1 cellular context compared by ENCODE assay signal in the genomic region with DNA sequence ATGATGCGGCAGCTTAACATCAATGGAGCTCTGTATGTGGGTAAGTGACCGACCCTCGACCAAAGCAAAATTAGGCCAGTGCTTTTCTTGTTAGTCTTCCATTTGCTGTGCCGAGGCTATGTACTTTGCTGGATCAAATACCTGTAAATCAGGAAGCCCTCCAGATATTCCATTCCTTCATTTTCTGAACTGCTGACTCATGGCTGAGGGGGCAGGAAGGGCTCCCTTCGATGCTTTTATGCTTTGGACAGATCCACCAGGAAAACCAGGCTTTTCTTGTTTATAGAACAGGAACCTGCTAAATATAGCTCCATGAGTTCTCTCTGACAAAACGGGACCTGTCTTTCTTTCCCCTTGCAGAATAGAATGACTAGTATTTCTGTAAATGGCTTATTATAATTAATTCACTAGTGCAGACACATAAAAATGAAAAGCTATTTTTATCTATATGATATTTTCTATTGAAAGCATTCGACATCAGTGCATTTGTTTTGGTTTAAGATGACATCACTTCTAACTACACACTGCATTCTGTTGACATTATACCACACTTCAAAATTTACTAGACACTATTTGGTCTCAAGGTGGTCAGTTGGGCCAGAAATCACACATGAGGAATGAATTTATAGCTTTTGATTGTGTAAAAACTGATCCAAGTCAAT.
TF ChIP-seq lines count a peak whose summit lies in the region.

No MANE protein-coding gene starts in this region.

TF ChIP-seq in K562, 482 proteins besides CTCF, POLR2A, EP300 and RAD21 (continued from another document):
- TF ChIP-seq, protein P1, sequence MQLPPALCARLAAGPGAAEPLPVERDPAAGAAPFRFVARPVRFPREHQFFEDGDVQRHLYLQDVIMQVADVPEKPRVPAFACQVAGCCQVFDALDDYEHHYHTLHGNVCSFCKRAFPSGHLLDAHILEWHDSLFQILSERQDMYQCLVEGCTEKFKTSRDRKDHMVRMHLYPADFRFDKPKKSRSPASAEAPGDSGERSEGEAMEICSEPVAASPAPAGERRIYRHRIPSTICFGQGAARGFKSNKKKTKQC (CRISPR knock-in tag; IDR thresholded peaks at IDR 0.05) = no peak
- TF ChIP-seq MCM7 (IDR thresholded peaks at IDR 0.05) = no peak
- TF ChIP-seq NFE2L1 (tag; IDR thresholded peaks at IDR 0.05; ENCODE audit: borderline replicate concordance, low read depth) = peak; percentile 5; the same call in 1 of the 2 replicates
- TF ChIP-seq, protein P2, sequence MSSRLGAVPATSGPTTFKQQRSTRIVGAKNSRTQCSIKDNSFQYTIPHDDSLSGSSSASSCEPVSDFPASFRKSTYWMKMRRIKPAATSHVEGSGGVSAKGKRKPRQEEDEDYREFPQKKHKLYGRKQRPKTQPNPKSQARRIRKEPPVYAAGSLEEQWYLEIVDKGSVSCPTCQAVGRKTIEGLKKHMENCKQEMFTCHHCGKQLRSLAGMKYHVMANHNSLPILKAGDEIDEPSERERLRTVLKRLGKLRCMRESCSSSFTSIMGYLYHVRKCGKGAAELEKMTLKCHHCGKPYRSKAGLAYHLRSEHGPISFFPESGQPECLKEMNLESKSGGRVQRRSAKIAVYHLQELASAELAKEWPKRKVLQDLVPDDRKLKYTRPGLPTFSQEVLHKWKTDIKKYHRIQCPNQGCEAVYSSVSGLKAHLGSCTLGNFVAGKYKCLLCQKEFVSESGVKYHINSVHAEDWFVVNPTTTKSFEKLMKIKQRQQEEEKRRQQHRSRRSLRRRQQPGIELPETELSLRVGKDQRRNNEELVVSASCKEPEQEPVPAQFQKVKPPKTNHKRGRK (tag; IDR thresholded peaks at IDR 0.05) = no peak
- TF ChIP-seq SMARCE1 (IDR thresholded peaks at IDR 0.05) = no peak
- no peak for TF ChIP-seq SPI1 (IDR thresholded peaks at IDR 0.05; ENCODE audit: borderline replicate concordance, low read depth, low read length)
